ENCODE assay signal across 8 cellular contexts in the genomic region with DNA sequence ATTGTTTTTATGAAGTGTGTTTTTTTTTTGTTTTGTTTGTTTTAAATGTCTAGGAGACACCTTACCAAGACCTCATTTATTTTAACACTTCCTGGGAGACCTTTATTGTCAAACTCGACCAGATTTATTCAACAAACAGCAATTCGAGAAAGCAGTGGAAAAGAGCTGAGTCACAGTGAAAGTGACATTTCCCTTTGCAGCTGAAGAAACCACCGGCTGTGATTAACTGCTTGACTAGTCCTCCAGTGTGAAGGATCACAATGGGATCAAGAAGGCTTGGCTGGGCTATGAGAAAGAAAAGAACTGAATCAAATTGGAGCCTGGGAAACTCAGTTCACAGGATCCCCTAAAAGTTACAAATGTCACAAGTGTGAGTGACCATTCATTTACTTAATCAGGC. TPM values are rescaled to one million over a fixed set of nuclear protein-coding genes. Genes with fewer than 3 reads are reported as not detected.
DNase-seq lines count a peak whose midpoint lies in the region; ATAC-seq and TF ChIP-seq lines count a peak whose summit lies in the region.
"Had no signal": no experiment of that assay in that cellular context is flagged by ENCODE, and none has a peak within 500 bp of the region (broad histone marks: within the 10 kb centered on the region; RNA-seq: fewer than 3 reads in every experiment).

No MANE protein-coding gene starts in this region.

- no peak for TF ChIP-seq CTCF in foreskin keratinocyte (conservative IDR thresholded peaks at IDR 0.05)

- peaks cover 6% of the 10 kb centered on the region for H3K4me1 ChIP-seq in foreskin keratinocyte

- peak overlapping the region; percentile 52 for H3K27ac ChIP-seq in foreskin keratinocyte

- DNase-seq in NCI-H69 (lab: John Stamatoyannopoulos, UW) (peak; percentile 5), foreskin keratinocyte (peak; percentile 49 to 75), NCI-H345 (lab: John Stamatoyannopoulos, UW) (no peak), G401 (ENCODE audit: low spot score) (no peak), NCI-H128 (lab: John Stamatoyannopoulos, UW; ENCODE audit: unreplicated experiment) (no peak)

- no peaks in the 10 kb centered on the region for H3K27me3 ChIP-seq in foreskin keratinocyte

- ATAC-seq in GM18907 (IDR thresholded peaks at IDR 0.05; ENCODE audit: unreplicated experiment) (peak; percentile 98), HG02623 (IDR thresholded peaks at IDR 0.05; ENCODE audit: unreplicated experiment) (peak; percentile 90), foreskin keratinocyte (peak; percentile 88)

- in situ Hi-C loops in G401 (cut with HindIII; ENCODE audit: low sequenced_read_pairs), result no loop called here

RNA-seq across cellular contexts. Expression of a gene that starts 11.9 kb away (rescaled TPM):
- not detected in 2 replicates for total RNA-seq in foreskin keratinocyte
- not detected in 2 replicates for polyA plus RNA-seq in foreskin keratinocyte
- not detected in 2 replicates for total RNA-seq in G401 (2014; rRNA removed; shearing (Covaris generic))
- total RNA-seq: skeletal muscle tissue had no signal

Comparison
In these comparisons a context has a peak if more than half of its experiments do, and no peak if none do; other contexts are left out.
1. DNase-seq: peak in NCI-H69 (single experiment) and foreskin keratinocyte (2 of 2); none in NCI-H345 (single experiment), G401 (single experiment) and NCI-H128 (single experiment).
2. Peak in every context shown above with its lines, with median percentiles within 50 percentile points of each other: ATAC-seq.